Comparison of ENCODE assay signal across 3 cellular contexts in the genomic region with DNA sequence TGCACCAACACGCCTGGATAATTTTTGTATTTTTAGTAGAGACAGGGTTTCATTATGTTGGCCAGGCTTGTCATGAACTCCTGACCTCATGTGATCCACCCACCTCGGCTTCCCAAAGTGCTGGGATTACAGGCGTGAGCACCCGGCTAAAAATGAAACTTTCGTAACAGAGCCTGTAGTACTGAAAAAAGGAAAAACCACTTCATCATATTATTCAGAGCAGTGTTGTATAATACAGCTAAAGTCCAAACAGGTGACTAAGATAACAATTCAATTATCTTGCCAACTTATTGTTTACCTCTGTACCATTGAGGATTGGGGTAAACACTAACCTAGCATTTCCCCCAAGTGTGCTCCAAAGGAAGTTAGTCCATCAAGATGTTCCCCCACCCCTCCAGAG.
TF ChIP-seq lines count a peak whose summit lies in the region.

No MANE protein-coding gene starts in this region.

TF ChIP-seq in liver, 16 proteins besides CTCF, POLR2A, EP300 and RAD21:
- TF ChIP-seq RXRA (IDR thresholded peaks at IDR 0.05) (peak; percentile 36 to 59), HNF4A (conservative IDR thresholded peaks at IDR 0.05) (peak; percentile 32 to 52), JUND (IDR thresholded peaks at IDR 0.05) (no peak)

TF ChIP-seq in HepG2, 621 proteins besides CTCF, POLR2A, EP300 and RAD21:
- no peak for TF ChIP-seq KDM1A (CRISPR knock-in tag; IDR thresholded peaks at IDR 0.05)
- no peak for TF ChIP-seq ZNF780A (CRISPR knock-in tag; IDR thresholded peaks at IDR 0.05)
- TF ChIP-seq, protein P1, sequence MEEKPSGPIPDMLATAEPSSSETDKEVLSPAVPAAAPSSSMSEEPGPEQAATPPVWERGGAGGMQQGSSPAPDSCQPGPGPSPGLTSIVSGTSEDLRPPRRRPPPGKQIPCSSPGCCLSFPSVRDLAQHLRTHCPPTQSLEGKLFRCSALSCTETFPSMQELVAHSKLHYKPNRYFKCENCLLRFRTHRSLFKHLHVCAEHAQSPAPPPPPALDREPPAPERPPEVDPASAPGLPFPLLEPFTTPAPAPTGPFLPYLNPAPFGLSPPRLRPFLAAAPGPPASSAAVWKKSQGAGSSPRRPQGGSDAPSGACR (CRISPR knock-in tag; IDR thresholded peaks at IDR 0.05) = no peak
- TF ChIP-seq, protein P2, sequence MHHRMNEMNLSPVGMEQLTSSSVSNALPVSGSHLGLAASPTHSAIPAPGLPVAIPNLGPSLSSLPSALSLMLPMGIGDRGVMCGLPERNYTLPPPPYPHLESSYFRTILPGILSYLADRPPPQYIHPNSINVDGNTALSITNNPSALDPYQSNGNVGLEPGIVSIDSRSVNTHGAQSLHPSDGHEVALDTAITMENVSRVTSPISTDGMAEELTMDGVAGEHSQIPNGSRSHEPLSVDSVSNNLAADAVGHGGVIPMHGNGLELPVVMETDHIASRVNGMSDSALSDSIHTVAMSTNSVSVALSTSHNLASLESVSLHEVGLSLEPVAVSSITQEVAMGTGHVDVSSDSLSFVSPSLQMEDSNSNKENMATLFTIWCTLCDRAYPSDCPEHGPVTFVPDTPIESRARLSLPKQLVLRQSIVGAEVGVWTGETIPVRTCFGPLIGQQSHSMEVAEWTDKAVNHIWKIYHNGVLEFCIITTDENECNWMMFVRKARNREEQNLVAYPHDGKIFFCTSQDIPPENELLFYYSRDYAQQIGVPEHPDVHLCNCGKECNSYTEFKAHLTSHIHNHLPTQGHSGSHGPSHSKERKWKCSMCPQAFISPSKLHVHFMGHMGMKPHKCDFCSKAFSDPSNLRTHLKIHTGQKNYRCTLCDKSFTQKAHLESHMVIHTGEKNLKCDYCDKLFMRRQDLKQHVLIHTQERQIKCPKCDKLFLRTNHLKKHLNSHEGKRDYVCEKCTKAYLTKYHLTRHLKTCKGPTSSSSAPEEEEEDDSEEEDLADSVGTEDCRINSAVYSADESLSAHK (CRISPR knock-in tag; IDR thresholded peaks at IDR 0.05; ENCODE audit: borderline replicate concordance) = no peak
- TF ChIP-seq TP53 (CRISPR knock-in tag; conservative IDR thresholded peaks at IDR 0.05) = no peak
- TF ChIP-seq STAT5B (CRISPR knock-in tag; IDR thresholded peaks at IDR 0.05) = no peak
- TF ChIP-seq ZMAT3 (CRISPR knock-in tag; conservative IDR thresholded peaks at IDR 0.05) = no peak
- no peak for TF ChIP-seq ZIK1 (CRISPR knock-in tag; IDR thresholded peaks at IDR 0.05; ENCODE audit: borderline replicate concordance, low read depth)
- TF ChIP-seq, protein P3, sequence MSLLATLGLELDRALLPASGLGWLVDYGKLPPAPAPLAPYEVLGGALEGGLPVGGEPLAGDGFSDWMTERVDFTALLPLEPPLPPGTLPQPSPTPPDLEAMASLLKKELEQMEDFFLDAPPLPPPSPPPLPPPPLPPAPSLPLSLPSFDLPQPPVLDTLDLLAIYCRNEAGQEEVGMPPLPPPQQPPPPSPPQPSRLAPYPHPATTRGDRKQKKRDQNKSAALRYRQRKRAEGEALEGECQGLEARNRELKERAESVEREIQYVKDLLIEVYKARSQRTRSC (CRISPR knock-in tag; IDR thresholded peaks at IDR 0.05; ENCODE audit: low read depth) = no peak
- TF ChIP-seq, protein P4, sequence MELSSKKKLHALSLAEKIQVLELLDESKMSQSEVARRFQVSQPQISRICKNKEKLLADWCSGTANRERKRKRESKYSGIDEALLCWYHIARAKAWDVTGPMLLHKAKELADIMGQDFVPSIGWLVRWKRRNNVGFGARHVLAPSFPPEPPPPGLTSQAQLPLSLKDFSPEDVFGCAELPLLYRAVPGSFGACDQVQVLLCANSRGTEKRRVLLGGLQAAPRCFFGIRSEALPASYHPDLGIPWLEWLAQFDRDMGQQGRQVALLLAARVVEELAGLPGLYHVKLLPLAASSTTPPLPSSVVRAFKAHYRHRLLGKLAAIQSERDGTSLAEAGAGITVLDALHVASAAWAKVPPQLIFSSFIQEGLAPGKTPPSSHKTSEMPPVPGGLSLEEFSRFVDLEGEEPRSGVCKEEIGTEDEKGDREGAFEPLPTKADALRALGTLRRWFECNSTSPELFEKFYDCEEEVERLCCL (CRISPR knock-in tag; IDR thresholded peaks at IDR 0.05; ENCODE audit: borderline replicate concordance) = no peak
- TF ChIP-seq, protein P5, sequence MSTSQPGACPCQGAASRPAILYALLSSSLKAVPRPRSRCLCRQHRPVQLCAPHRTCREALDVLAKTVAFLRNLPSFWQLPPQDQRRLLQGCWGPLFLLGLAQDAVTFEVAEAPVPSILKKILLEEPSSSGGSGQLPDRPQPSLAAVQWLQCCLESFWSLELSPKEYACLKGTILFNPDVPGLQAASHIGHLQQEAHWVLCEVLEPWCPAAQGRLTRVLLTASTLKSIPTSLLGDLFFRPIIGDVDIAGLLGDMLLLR (CRISPR knock-in tag; IDR thresholded peaks at IDR 0.05) = no peak
- TF ChIP-seq, protein P6, sequence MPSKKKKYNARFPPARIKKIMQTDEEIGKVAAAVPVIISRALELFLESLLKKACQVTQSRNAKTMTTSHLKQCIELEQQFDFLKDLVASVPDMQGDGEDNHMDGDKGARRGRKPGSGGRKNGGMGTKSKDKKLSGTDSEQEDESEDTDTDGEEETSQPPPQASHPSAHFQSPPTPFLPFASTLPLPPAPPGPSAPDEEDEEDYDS (CRISPR knock-in tag; IDR thresholded peaks at IDR 0.05) = no peak
- no peak for TF ChIP-seq ZNF430 (CRISPR knock-in tag; IDR thresholded peaks at IDR 0.05)
- no peak for TF ChIP-seq MTF2 (CRISPR knock-in tag; IDR thresholded peaks at IDR 0.05; ENCODE audit: borderline replicate concordance)

TF ChIP-seq in SK-N-SH, 30 proteins besides CTCF, POLR2A, EP300 and RAD21:
- no peak for TF ChIP-seq POLR2AphosphoS5 (IDR thresholded peaks at IDR 0.05; ENCODE audit: low read depth, low read length)
- TF ChIP-seq GATA2 (CRISPR knock-in tag; IDR thresholded peaks at IDR 0.05) = no peak
- TF ChIP-seq YY1 (IDR thresholded peaks at IDR 0.05; ENCODE audit: low read depth) = no peak
- no peak for TF ChIP-seq RFX5 (IDR thresholded peaks at IDR 0.05; ENCODE audit: low read length)
- TF ChIP-seq, protein P7, sequence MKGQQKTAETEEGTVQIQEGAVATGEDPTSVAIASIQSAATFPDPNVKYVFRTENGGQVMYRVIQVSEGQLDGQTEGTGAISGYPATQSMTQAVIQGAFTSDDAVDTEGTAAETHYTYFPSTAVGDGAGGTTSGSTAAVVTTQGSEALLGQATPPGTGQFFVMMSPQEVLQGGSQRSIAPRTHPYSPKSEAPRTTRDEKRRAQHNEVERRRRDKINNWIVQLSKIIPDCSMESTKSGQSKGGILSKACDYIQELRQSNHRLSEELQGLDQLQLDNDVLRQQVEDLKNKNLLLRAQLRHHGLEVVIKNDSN (IDR thresholded peaks at IDR 0.05; ENCODE audit: borderline replicate concordance, low read depth) = no peak
